ENCODE assay signal across 8 cellular contexts in the genomic region with DNA sequence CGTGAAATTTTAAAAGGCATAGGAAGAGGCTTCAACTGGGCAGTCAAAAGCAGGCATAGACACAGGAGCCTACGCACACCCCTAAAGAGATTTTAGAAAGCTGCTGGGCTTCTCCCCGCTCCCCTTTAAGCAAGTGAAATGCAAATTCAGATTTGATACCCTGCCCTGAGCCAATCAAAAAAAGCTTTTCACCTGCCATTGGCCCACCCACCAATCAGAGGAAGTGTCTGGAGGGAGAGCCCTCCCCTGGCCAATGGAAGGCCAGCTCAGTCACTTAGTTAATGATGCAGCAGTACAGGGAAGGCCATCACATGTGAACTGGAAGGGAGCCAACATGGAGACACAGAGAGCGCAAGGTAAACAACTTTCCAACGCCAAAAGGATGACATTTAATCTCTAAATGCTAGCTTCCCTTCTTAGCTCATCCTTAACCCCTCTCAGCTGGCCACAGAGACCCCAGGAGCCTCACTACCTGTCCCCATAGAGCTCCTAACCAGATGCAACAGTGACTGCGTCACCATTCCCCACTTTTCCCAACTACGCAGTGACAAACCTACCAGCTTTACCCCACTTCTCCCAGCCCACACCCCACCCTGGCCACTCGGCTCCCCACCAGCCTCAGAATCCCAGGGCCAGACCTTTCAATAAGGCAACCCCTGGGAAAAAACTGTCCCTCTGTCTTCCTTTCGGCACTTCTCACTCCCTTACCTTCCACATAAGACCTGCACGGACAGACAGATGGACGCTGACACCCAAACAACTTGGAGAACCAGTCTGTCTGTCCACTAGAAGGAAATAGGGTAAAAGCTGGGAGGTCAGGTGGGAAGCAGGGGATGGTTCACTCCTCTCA.
DNase-seq lines count a peak whose midpoint lies in the region; ATAC-seq and TF ChIP-seq lines count a peak whose summit lies in the region.

No MANE protein-coding gene starts in this region.

- TF ChIP-seq CTCF in HFF-Myc (IDR thresholded peaks at IDR 0.05; ENCODE audit: low read depth, low read length, missing control alignments): no peak

- H3K4me3 ChIP-seq in HFF-Myc (replicated peaks; ENCODE audit: low read depth, low read length): peak overlapping the region; percentile 17; the same call in 1 of the 2 replicates

- DNase-seq in NCI-H1436 (lab: John Stamatoyannopoulos, UW): peak; percentile 54
- no peak for DNase-seq in NCI-H1436 treated with DMSO at 0.1 percent for 48 hours (lab: John Stamatoyannopoulos, UW)
- DNase-seq in HFF-Myc (ENCODE audit: extremely low read depth, low read depth): no peak
- DNase-seq in NCI-H82 treated with DMSO at 0.1 percent for 48 hours (lab: John Stamatoyannopoulos, UW; ENCODE audit: unreplicated experiment): peak; percentile 49
- DNase-seq in activated naive CD4-positive, alpha-beta T cell (lab: John Stamatoyannopoulos, UW): peak; percentile 18 to 56 (median 34)
- peak; percentile 84 for DNase-seq in Right ventricle myocardium inferior (ENCODE audit: missing footprints)
- peak; percentile 66 for DNase-seq in pulmonary artery endothelial cell (ENCODE audit: low read depth, low spot score)
- no peak for DNase-seq in GDM1 (lab: John Stamatoyannopoulos, UW)

- ATAC-seq in Right ventricle myocardium inferior: peak; percentile 85

- intact Hi-C loops in Right ventricle myocardium inferior (cut with DNase I): no loop called here

Comparison
In these comparisons a context has a peak if more than half of its experiments do, and no peak if none do; other contexts are left out.
1. DNase-seq: peak in NCI-H1436 (single experiment), NCI-H82 treated with DMSO at 0.1 percent for 48 hours (single experiment), activated naive CD4-positive, alpha-beta T cell (4 of 4), Right ventricle myocardium inferior (single experiment) and pulmonary artery endothelial cell (single experiment); none in NCI-H1436 treated with DMSO at 0.1 percent for 48 hours (single experiment), HFF-Myc (single experiment) and GDM1 (single experiment).